ENCODE assay signal across 14 cellular contexts in genomic region chr1:35488346-35488745, GRCh38.
A peak's percentile ranks its signal among the peaks of the same experiment; 100 is the strongest.
DNase-seq lines count a peak whose midpoint lies in the region; ATAC-seq, FAIRE-seq and TF ChIP-seq lines count a peak whose summit lies in the region.
"Had no signal": no experiment of that assay in that cellular context is flagged by ENCODE, and none has a peak within 500 bp of the region (broad histone marks: within the 10 kb centered on the region; RNA-seq: fewer than 3 reads in every experiment).

No MANE protein-coding gene starts in this region.

- peak in 1 of 4 donors; percentile 13 for ATAC-seq in heart left ventricle

- no peak overlapping the region for H3K9ac ChIP-seq in kidney (ENCODE audit: low read length in 2 of 2)

- H3K9me3 ChIP-seq in heart left ventricle = peaks cover 0 to 13% (median 0%) of the 10 kb centered on the region in 12 donors
- H3K9me3 ChIP-seq in right atrium auricular region = no peaks in the 10 kb centered on the region
- H3K9me3 ChIP-seq in kidney (ENCODE audit: control insufficient read depth in 1 of 2, low read length in 2 of 2) = peaks cover 0 to 4% of the 10 kb centered on the region in 2 donors

- 28 to 44% (median 34%) methylated on average over 2 of the region's 2 CpGs for WGBS in heart left ventricle, 4 donors

- TF ChIP-seq POLR2A in heart left ventricle (IDR thresholded peaks at IDR 0.05) = no peak

- no peak for TF ChIP-seq CTCF in heart left ventricle (IDR thresholded peaks at IDR 0.05)
- TF ChIP-seq CTCF in right atrium auricular region (IDR thresholded peaks at IDR 0.05) = no peak
- no peak for TF ChIP-seq CTCF in kidney (IDR thresholded peaks at IDR 0.05; ENCODE audit: borderline replicate concordance, extremely low read depth, insufficient read depth)
- no peak for TF ChIP-seq CTCF in type B pancreatic cell (conservative IDR thresholded peaks at IDR 0.05)

- peak overlapping the region in 8 of 12 donors; percentile 14 to 71 (median 35) for H3K27ac ChIP-seq in heart left ventricle
- H3K27ac ChIP-seq in right atrium auricular region = no peak overlapping the region
- H3K27ac ChIP-seq in kidney (ENCODE audit: low read depth in 2 of 2, low read length in 2 of 2) = no peak overlapping the region
- H3K27ac ChIP-seq: WERI-Rb-1 had no signal

- H3K9me3 Mint-ChIP-seq in activated T-helper 1 cell treated with anti-CD3 and anti-CD28 coated beads, Interleukin-12 subunit alpha, Interleukin-12 subunit beta, Interleukin-2, Interleukin-4 antibody, amounts not matched to agents 30 ng/mL and 10 ng/mL and 1 ng/mL, durations not matched to agents 14 hours and 24 hours and 36 hours = peaks cover 37% of the 10 kb centered on the region
- peaks cover 4% of the 10 kb centered on the region for H3K9me3 Mint-ChIP-seq in type B pancreatic cell

- peaks cover 0 to 22% (median 9%) of the 10 kb centered on the region in 12 donors for H3K4me1 ChIP-seq in heart left ventricle
- peaks cover 0 to 19% of the 10 kb centered on the region in 2 donors for H3K4me1 ChIP-seq in right atrium auricular region
- peaks cover 0 to 6% of the 10 kb centered on the region in 2 donors for H3K4me1 ChIP-seq in kidney (ENCODE audit: control insufficient read depth in 1 of 2, insufficient read depth in 1 of 2, low read depth in 1 of 2, low read length in 2 of 2)

- DNase-seq in heart left ventricle = no peak
- no peak for DNase-seq in right atrium auricular region (ENCODE audit: low spot score)
- DNase-seq in activated T-helper 1 cell treated with anti-CD3 and anti-CD28 coated beads, Interleukin-12 subunit alpha, Interleukin-12 subunit beta, Interleukin-2, Interleukin-4 antibody, amounts not matched to agents 30 ng/mL and 10 ng/mL and 1 ng/mL, durations not matched to agents 14 hours and 24 hours and 36 hours (ENCODE audit: low spot score) = no peak
- no peak for DNase-seq in kidney
- no peak for DNase-seq in type B pancreatic cell (ENCODE audit: extremely low spot score, unreplicated experiment)
- DNase-seq in NCI-H69 (lab: John Stamatoyannopoulos, UW) = no peak
- no peak for DNase-seq in D341Med (ENCODE audit: low spot score)
- DNase-seq in NCI-H1436 (lab: John Stamatoyannopoulos, UW) = no peak
- DNase-seq: activated naive CD4-positive, alpha-beta T cell treated with Interleukin-2 at 50 U/mL for 16 hours; nephron progenitor cell; SW 1271; WERI-Rb-1 had no signal

- no peak for FAIRE-seq in kidney (lab: Jason Lieb, UNC)
- FAIRE-seq: H1, RCC 7860 had no signal

- peak overlapping the region; percentile 56 for H3K4me3 Mint-ChIP-seq in activated T-helper 1 cell treated with anti-CD3 and anti-CD28 coated beads, Interleukin-12 subunit alpha, Interleukin-12 subunit beta, Interleukin-2, Interleukin-4 antibody, amounts not matched to agents 30 ng/mL and 10 ng/mL and 1 ng/mL, durations not matched to agents 14 hours and 24 hours and 36 hours
- H3K4me3 Mint-ChIP-seq in type B pancreatic cell = no peak overlapping the region
- H3K4me3 Mint-ChIP-seq: nephron progenitor cell had no signal

- intact Hi-C loops in heart left ventricle (cut with DNase I) (no loop called here), kidney (cut with DNase I) (no loop called here)
- intact Hi-C loops in activated T-helper 1 cell treated with anti-CD3 and anti-CD28 coated beads, Interleukin-12 subunit alpha, Interleukin-12 subunit beta, Interleukin-2, Interleukin-4 antibody, amounts not matched to agents 30 ng/mL and 10 ng/mL and 1 ng/mL, durations not matched to agents 14 hours and 24 hours and 36 hours (cut with micrococcal nuclease) = no loop called here

- H3K27ac Mint-ChIP-seq in activated T-helper 1 cell treated with anti-CD3 and anti-CD28 coated beads, Interleukin-12 subunit alpha, Interleukin-12 subunit beta, Interleukin-2, Interleukin-4 antibody, amounts not matched to agents 30 ng/mL and 10 ng/mL and 1 ng/mL, durations not matched to agents 14 hours and 24 hours and 36 hours = no peak overlapping the region
- peak overlapping the region; percentile 4 for H3K27ac Mint-ChIP-seq in type B pancreatic cell
- H3K27ac Mint-ChIP-seq: nephron progenitor cell had no signal

- no peaks in the 10 kb centered on the region for H3K27me3 Mint-ChIP-seq in activated T-helper 1 cell treated with anti-CD3 and anti-CD28 coated beads, Interleukin-12 subunit alpha, Interleukin-12 subunit beta, Interleukin-2, Interleukin-4 antibody, amounts not matched to agents 30 ng/mL and 10 ng/mL and 1 ng/mL, durations not matched to agents 14 hours and 24 hours and 36 hours (ENCODE audit: insufficient read depth)
- no peaks in the 10 kb centered on the region for H3K27me3 Mint-ChIP-seq in type B pancreatic cell

- peaks cover 0 to 10% (median 0%) of the 10 kb centered on the region in 9 donors for H3K36me3 ChIP-seq in heart left ventricle
- no peaks in the 10 kb centered on the region for H3K36me3 ChIP-seq in right atrium auricular region
- H3K36me3 ChIP-seq in kidney (ENCODE audit: control insufficient read depth in 1 of 2, insufficient read depth in 2 of 2, low read length in 2 of 2) = no peaks in the 10 kb centered on the region

- peaks cover 15% of the 10 kb centered on the region for H3K4me1 Mint-ChIP-seq in activated T-helper 1 cell treated with anti-CD3 and anti-CD28 coated beads, Interleukin-12 subunit alpha, Interleukin-12 subunit beta, Interleukin-2, Interleukin-4 antibody, amounts not matched to agents 30 ng/mL and 10 ng/mL and 1 ng/mL, durations not matched to agents 14 hours and 24 hours and 36 hours (ENCODE audit: low read depth)
- peaks cover 7% of the 10 kb centered on the region for H3K4me1 Mint-ChIP-seq in type B pancreatic cell (ENCODE audit: unreplicated experiment)
- H3K4me1 Mint-ChIP-seq: nephron progenitor cell had no signal

- H3K4me3 ChIP-seq in heart left ventricle (peak overlapping the region in 6 of 12 donors; percentile 11 to 40 (median 22)), right atrium auricular region (no peak overlapping the region), kidney (ENCODE audit: low read length in 2 of 2) (peak overlapping the region; percentile 10 to 40)

- peaks cover 39% of the 10 kb centered on the region for H3K36me3 Mint-ChIP-seq in activated T-helper 1 cell treated with anti-CD3 and anti-CD28 coated beads, Interleukin-12 subunit alpha, Interleukin-12 subunit beta, Interleukin-2, Interleukin-4 antibody, amounts not matched to agents 30 ng/mL and 10 ng/mL and 1 ng/mL, durations not matched to agents 14 hours and 24 hours and 36 hours (ENCODE audit: low read depth)
- H3K36me3 Mint-ChIP-seq in type B pancreatic cell = peaks cover 12% of the 10 kb centered on the region

- H3K27me3 ChIP-seq in heart left ventricle (no peaks in the 10 kb centered on the region), right atrium auricular region (no peaks in the 10 kb centered on the region)

Comparison
In these comparisons a context has a peak if more than half of its experiments do, and no peak if none do; other contexts are left out.
1. H3K27ac ChIP-seq: peak in heart left ventricle (8 of 12); none in right atrium auricular region (0 of 2) and kidney (0 of 2).
2. H3K4me3 ChIP-seq: peak in kidney (2 of 2); none in right atrium auricular region (0 of 2).